Comparison of ENCODE assay signal across 8 cellular contexts in the genomic region with DNA sequence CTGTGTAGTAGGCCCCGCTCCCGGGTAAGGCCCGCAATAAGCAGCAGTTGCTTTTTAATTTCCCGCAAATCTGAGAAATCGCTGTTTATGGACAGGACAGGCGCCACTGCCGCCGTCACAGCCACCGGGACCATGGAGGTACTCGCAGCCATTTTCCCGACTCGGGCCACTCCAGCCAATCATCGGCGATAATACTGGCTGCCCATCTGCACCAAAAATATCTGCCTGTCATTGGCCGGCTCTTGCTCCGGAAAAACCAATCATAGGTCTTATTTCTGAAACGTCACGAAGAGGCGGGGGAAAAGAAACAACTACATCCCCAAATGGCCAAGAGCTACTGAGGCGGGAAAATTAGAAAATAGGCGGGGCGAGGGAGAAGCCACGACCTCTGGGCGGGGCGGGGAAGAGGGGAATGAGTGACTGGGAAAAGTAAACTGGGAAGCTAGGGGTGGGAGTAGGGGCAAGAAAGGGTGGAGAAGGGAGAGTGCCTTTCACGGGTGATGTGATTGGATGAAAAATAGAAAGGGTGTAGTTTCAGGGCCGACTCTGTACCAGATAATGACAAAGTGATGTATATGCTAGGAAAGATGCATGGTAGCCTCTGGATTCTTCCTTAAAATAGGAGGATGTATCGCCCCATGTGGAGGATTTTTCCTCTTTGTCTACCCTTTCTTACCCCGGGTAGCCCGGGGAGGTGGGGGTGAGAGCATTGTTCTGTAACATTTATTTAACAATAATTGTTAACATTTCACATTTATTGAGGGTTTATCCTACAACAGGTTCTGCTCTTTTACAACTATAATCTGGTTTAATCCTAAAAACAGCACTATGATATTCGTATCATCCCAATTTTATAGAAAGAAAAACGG. TPM values are rescaled to one million over a fixed set of nuclear protein-coding genes. Genes with fewer than 3 reads are reported as not detected.
DNase-seq lines count a peak whose midpoint lies in the region; ATAC-seq and TF ChIP-seq lines count a peak whose summit lies in the region.

CDC23 (minus strand) TSS at position 163 of the 869 bp plus-strand sequence; CDS start at position 152, 11 bp downstream.

- peak; percentile 98 for ATAC-seq in HG02588 (IDR thresholded peaks at IDR 0.05; ENCODE audit: unreplicated experiment)
- peak; percentile 99 for ATAC-seq in SK-N-SH treated with all-trans-retinoic acid at 6 μM for 48 hours

- H3K4me1 ChIP-seq in suprapubic skin = peaks cover 25% of the 10 kb centered on the region

- H3K27me3 Mint-ChIP-seq in activated naive CD4-positive, alpha-beta T cell treated with anti-CD3 and anti-CD28 coated beads, Interleukin-2, amount 50 U/mL, for 24 hours = no peaks in the 10 kb centered on the region

- 2% methylated on average over 32 of the region's 32 CpGs for WGBS in suprapubic skin

- TF ChIP-seq CTCF in GM06990 (IDR thresholded peaks at IDR 0.05; ENCODE audit: insufficient read depth, low read length, poor library complexity, severe bottlenecking) (no peak), suprapubic skin (IDR thresholded peaks at IDR 0.05) (no peak)

- DNase-seq in GM06990 (ENCODE audit: extremely low read depth, insufficient read length) (peak; percentile 84), NCI-H1092 (lab: John Stamatoyannopoulos, UW) (peak; percentile 92), globus pallidus (ENCODE audit: low spot score) (peak; percentile 98), nucleus accumbens (lab: John Stamatoyannopoulos, UW) (peak; percentile 33 to 97 (median 88)), suprapubic skin (ENCODE audit: low spot score in 2 of 2) (peak; percentile 93 to 96)

- TF ChIP-seq EP300 in suprapubic skin (IDR thresholded peaks at IDR 0.05) = no peak

- H3K36me3 ChIP-seq in GM06990 (ENCODE audit: control insufficient read depth, insufficient read depth, low read length) (peaks cover 3% of the 10 kb centered on the region), suprapubic skin (peaks cover 9% of the 10 kb centered on the region)

- H3K4me1 Mint-ChIP-seq in activated naive CD4-positive, alpha-beta T cell treated with anti-CD3 and anti-CD28 coated beads, Interleukin-2, amount 50 U/mL, for 24 hours = peaks cover 26% of the 10 kb centered on the region

- H3K27me3 ChIP-seq in GM06990 (replicated peaks; ENCODE audit: control insufficient read depth, insufficient read depth, low read length) (no peaks in the 10 kb centered on the region), suprapubic skin (no peaks in the 10 kb centered on the region)

- H3K4me3 ChIP-seq in GM06990 (replicated peaks; ENCODE audit: low read depth, low read length) (peak within 1 kb of the TSS; percentile 100), suprapubic skin (peak within 1 kb of the TSS; percentile 98)

- TF ChIP-seq POLR2A in suprapubic skin (IDR thresholded peaks at IDR 0.05) = peak in 1 of 2 donors; percentile 24

- no peaks in the 10 kb centered on the region for H3K9me3 Mint-ChIP-seq in activated naive CD4-positive, alpha-beta T cell treated with anti-CD3 and anti-CD28 coated beads, Interleukin-2, amount 50 U/mL, for 24 hours

- peak within 1 kb of the TSS; percentile 98 for H3K27ac Mint-ChIP-seq in activated naive CD4-positive, alpha-beta T cell treated with anti-CD3 and anti-CD28 coated beads, Interleukin-2, amount 50 U/mL, for 24 hours

- peaks cover 4% of the 10 kb centered on the region for H3K36me3 Mint-ChIP-seq in activated naive CD4-positive, alpha-beta T cell treated with anti-CD3 and anti-CD28 coated beads, Interleukin-2, amount 50 U/mL, for 24 hours

- H3K27ac ChIP-seq in suprapubic skin = peak within 1 kb of the TSS; percentile 82

- peak within 1 kb of the TSS; percentile 98 for H3K4me3 Mint-ChIP-seq in activated naive CD4-positive, alpha-beta T cell treated with anti-CD3 and anti-CD28 coated beads, Interleukin-2, amount 50 U/mL, for 24 hours

- H3K9me3 ChIP-seq in suprapubic skin = no peaks in the 10 kb centered on the region

TF ChIP-seq in SK-N-SH treated with all-trans-retinoic acid at 6 μM for 48 hours, 23 proteins besides CTCF, POLR2A, EP300 and RAD21:
- TF ChIP-seq PATZ1 (CRISPR knock-in tag; IDR thresholded peaks at IDR 0.05; ENCODE audit: borderline replicate concordance) (no peak), ZFP3 (CRISPR knock-in tag; IDR thresholded peaks at IDR 0.05) (no peak), ESRRG (CRISPR knock-in tag; IDR thresholded peaks at IDR 0.05) (no peak), TCF4 (CRISPR knock-in tag; IDR thresholded peaks at IDR 0.05; ENCODE audit: borderline replicate concordance) (no peak), CSDC2 (CRISPR knock-in tag; IDR thresholded peaks at IDR 0.05) (no peak), CSRNP3 (CRISPR knock-in tag; IDR thresholded peaks at IDR 0.05) (no peak), ISL1 (CRISPR knock-in tag; IDR thresholded peaks at IDR 0.05) (no peak), ZNF565 (CRISPR knock-in tag; conservative IDR thresholded peaks at IDR 0.05; ENCODE audit: low read depth) (no peak), ZNF8 (CRISPR knock-in tag; IDR thresholded peaks at IDR 0.05) (no peak), RARB (CRISPR knock-in tag; IDR thresholded peaks at IDR 0.05) (no peak), BACH2 (CRISPR knock-in tag; IDR thresholded peaks at IDR 0.05; ENCODE audit: borderline replicate concordance) (no peak), OSR1 (CRISPR knock-in tag; IDR thresholded peaks at IDR 0.05) (no peak)

RNA-seq across cellular contexts. Expression of gene CDC23, which starts in this region (rescaled TPM):
- total RNA-seq in suprapubic skin = 10 to 100 TPM; 17.9 to 30.6 (median 22.2) TPM

Comparison
In these comparisons a context has a peak if more than half of its experiments do, and no peak if none do; other contexts are left out.
1. Peak in every context shown above with its lines: DNase-seq, ATAC-seq, H3K4me3 ChIP-seq and H3K27ac ChIP-seq.